Comparison of ENCODE assay signal across 8 cellular contexts in genomic region chr7:5494683-5495561, GRCh38. TPM values are rescaled to one million over a fixed set of nuclear protein-coding genes. Genes with fewer than 3 reads are reported as not detected.
DNase-seq lines count a peak whose midpoint lies in the region; ATAC-seq and TF ChIP-seq lines count a peak whose summit lies in the region.

No MANE protein-coding gene starts in this region.

- no peak overlapping the region for H3K27ac Mint-ChIP-seq in activated T-cell treated with anti-CD3 and anti-CD28 coated beads, Interleukin-2, amount 50 U/mL, for 24 hours
- H3K27ac Mint-ChIP-seq in naive thymus-derived CD4-positive, alpha-beta T cell, result peak overlapping the region in 6 of 9 donors; percentile 8 to 65 (median 47)
- peak overlapping the region; percentile 37 for H3K27ac Mint-ChIP-seq in stimulated activated naive B cell treated with anti-CD40 and anti-IgM and Interleukin-4, amounts not matched to agents 10 μg/mL and 1 μg/mL and 100 μg/mL, for 72 hours

- H3K4me3 ChIP-seq in BE2C (ENCODE audit: low read depth, low read length), result no peak overlapping the region
- H3K4me3 ChIP-seq in PC-9, result peak overlapping the region; percentile 22; the same call in 1 of the 2 replicates
- peak overlapping the region; percentile 4 for H3K4me3 ChIP-seq in naive thymus-derived CD4-positive, alpha-beta T cell (ENCODE audit: low read length)

- H3K79me2 ChIP-seq in PC-9 (ENCODE audit: low read depth), result peaks cover 11% of the 10 kb centered on the region; the same call in 1 of the 2 replicates

- H3K27me3 Mint-ChIP-seq in activated T-cell treated with anti-CD3 and anti-CD28 coated beads, Interleukin-2, amount 50 U/mL, for 24 hours, result no peaks in the 10 kb centered on the region
- H3K27me3 Mint-ChIP-seq in naive thymus-derived CD4-positive, alpha-beta T cell, result no peaks in the 10 kb centered on the region
- H3K27me3 Mint-ChIP-seq in stimulated activated naive B cell treated with anti-CD40 and anti-IgM and Interleukin-4, amounts not matched to agents 10 μg/mL and 1 μg/mL and 100 μg/mL, for 72 hours, result no peaks in the 10 kb centered on the region

- H3K27me3 ChIP-seq in BE2C (no peaks in the 10 kb centered on the region), PC-9 (ENCODE audit: insufficient read depth, low read depth) (no peaks in the 10 kb centered on the region)
- H3K27me3 ChIP-seq in naive thymus-derived CD4-positive, alpha-beta T cell (ENCODE audit: control insufficient read depth in 2 of 2, insufficient read depth in 2 of 2, low read length in 2 of 2), result no peaks in the 10 kb centered on the region

- H3K4me3 Mint-ChIP-seq in activated T-cell treated with anti-CD3 and anti-CD28 coated beads, Interleukin-2, amount 50 U/mL, for 24 hours, result peak overlapping the region; percentile 38
- H3K4me3 Mint-ChIP-seq in naive thymus-derived CD4-positive, alpha-beta T cell, result peak overlapping the region; percentile 14 to 67 (median 58)
- H3K4me3 Mint-ChIP-seq in stimulated activated naive B cell treated with anti-CD40 and anti-IgM and Interleukin-4, amounts not matched to agents 10 μg/mL and 1 μg/mL and 100 μg/mL, for 72 hours, result peak overlapping the region; percentile 64 to 69

- no peaks in the 10 kb centered on the region for H3K9me3 Mint-ChIP-seq in activated T-cell treated with anti-CD3 and anti-CD28 coated beads, Interleukin-2, amount 50 U/mL, for 24 hours
- H3K9me3 Mint-ChIP-seq in naive thymus-derived CD4-positive, alpha-beta T cell, result no peaks in the 10 kb centered on the region
- no peaks in the 10 kb centered on the region for H3K9me3 Mint-ChIP-seq in stimulated activated naive B cell treated with anti-CD40 and anti-IgM and Interleukin-4, amounts not matched to agents 10 μg/mL and 1 μg/mL and 100 μg/mL, for 72 hours

- H3F3A ChIP-seq in PC-9 (ENCODE audit: insufficient read depth, low read depth), result peaks cover 52% of the 10 kb centered on the region

- peaks cover 15% of the 10 kb centered on the region for H3K36me3 ChIP-seq in BE2C
- H3K36me3 ChIP-seq in PC-9 (ENCODE audit: low read depth), result peaks cover 9% of the 10 kb centered on the region; the same call in 1 of the 2 replicates
- peaks cover 0 to 5% (median 0%) of the 10 kb centered on the region in 3 experiments for H3K36me3 ChIP-seq in naive thymus-derived CD4-positive, alpha-beta T cell (ENCODE audit: control insufficient read depth in 2 of 3, insufficient read depth in 3 of 3, low read length in 3 of 3)

- H3K9me3 ChIP-seq in BE2C (no peaks in the 10 kb centered on the region), PC-9 (ENCODE audit: insufficient read depth, low read depth) (no peaks in the 10 kb centered on the region)
- H3K9me3 ChIP-seq in naive thymus-derived CD4-positive, alpha-beta T cell (ENCODE audit: control insufficient read depth in 2 of 3, low read length in 3 of 3), result no peaks in the 10 kb centered on the region

- no TSS peak for BruUV-seq in PC-9 (replicated peaks; lab: Mats Ljungman, UMichigan)

- H3K27ac ChIP-seq in PC-9, result peak overlapping the region; percentile 63
- H3K27ac ChIP-seq in naive thymus-derived CD4-positive, alpha-beta T cell (ENCODE audit: low read depth, low read length), result no peak overlapping the region

- H3K4me1 ChIP-seq in BE2C (peaks cover 20% of the 10 kb centered on the region), PC-9 (replicated peaks; ENCODE audit: insufficient read depth) (peaks cover 19% of the 10 kb centered on the region)
- peaks cover 4 to 22% of the 10 kb centered on the region in 2 donors for H3K4me1 ChIP-seq in naive thymus-derived CD4-positive, alpha-beta T cell (ENCODE audit: control insufficient read depth in 2 of 2, insufficient read depth in 2 of 2, low read length in 2 of 2)

- peaks cover 32% of the 10 kb centered on the region for H3K4me1 Mint-ChIP-seq in activated T-cell treated with anti-CD3 and anti-CD28 coated beads, Interleukin-2, amount 50 U/mL, for 24 hours (ENCODE audit: low read depth)
- H3K4me1 Mint-ChIP-seq in naive thymus-derived CD4-positive, alpha-beta T cell, result peaks cover 16 to 37% (median 22%) of the 10 kb centered on the region in 7 donors
- H3K4me1 Mint-ChIP-seq in stimulated activated naive B cell treated with anti-CD40 and anti-IgM and Interleukin-4, amounts not matched to agents 10 μg/mL and 1 μg/mL and 100 μg/mL, for 72 hours, result peaks cover 36 to 46% of the 10 kb centered on the region in 2 donors

- POLR2A ChIA-PET in PC-9 (lab: Charles Lee; ENCODE audit: unreplicated experiment), result interaction anchor here (0.6 to 1.0 kb wide), 3 partner anchors 41 to 172 kb away, joined by 3 to 8 read pairs (median 4); no protein-coding TSS in a partner anchor
- POLR2A ChIA-PET in naive thymus-derived CD4-positive, alpha-beta T cell (lab: Charles Lee), result interaction anchor here (0.8 to 2.4 kb wide), 11 partner anchors 30 to 204 kb away, joined by 3 to 17 read pairs (median 3); no protein-coding TSS in a partner anchor

- ATAC-seq in GM19328 (IDR thresholded peaks at IDR 0.05; ENCODE audit: unreplicated experiment), result peak; percentile 66
- peak; percentile 84 for ATAC-seq in esophagus mucosa
- ATAC-seq in naive thymus-derived CD4-positive, alpha-beta T cell, result peak; percentile 94
- peak; percentile 85 to 88 for ATAC-seq in stimulated activated naive B cell treated with anti-CD40 and anti-IgM and Interleukin-4, amounts not matched to agents 10 μg/mL and 1 μg/mL and 100 μg/mL, for 72 hours (replicated peaks)

- H3K4me2 ChIP-seq in PC-9, result peak overlapping the region; percentile 73

- peak; percentile 92 for TF ChIP-seq CTCF in BE2C (IDR thresholded peaks at IDR 0.05; ENCODE audit: low read depth, low read length)
- peak; percentile 98 for TF ChIP-seq CTCF in PC-9 (conservative IDR thresholded peaks at IDR 0.05)

- intact Hi-C loops in PC-9 (cut with micrococcal nuclease; ENCODE audit: unreplicated experiment), result loop anchor here (1.0 kb wide), 5 partner anchors 31 to 209 kb away; no protein-coding TSS in a partner anchor
- intact Hi-C loops in naive thymus-derived CD4-positive, alpha-beta T cell (cut with micrococcal nuclease), result loop anchor here (1.0 to 5.0 kb wide), 6 partner anchors 64 to 332 kb away; no protein-coding TSS in a partner anchor

- CTCF ChIA-PET in PC-9 (lab: Charles Lee), result interaction anchor here (0.6 to 2.3 kb wide), 13 partner anchors 15 to 611 kb away, joined by 3 to 20 read pairs (median 6); no protein-coding TSS in a partner anchor
- CTCF ChIA-PET in naive thymus-derived CD4-positive, alpha-beta T cell (lab: Charles Lee), result interaction anchor here (0.6 to 3.5 kb wide), 23 partner anchors 9 to 942 kb away, joined by 3 to 49 read pairs (median 4); no protein-coding TSS in a partner anchor

- peaks cover 38% of the 10 kb centered on the region for H3K36me3 Mint-ChIP-seq in activated T-cell treated with anti-CD3 and anti-CD28 coated beads, Interleukin-2, amount 50 U/mL, for 24 hours (ENCODE audit: low read depth)
- peaks cover 0 to 13% (median 0%) of the 10 kb centered on the region in 5 donors for H3K36me3 Mint-ChIP-seq in naive thymus-derived CD4-positive, alpha-beta T cell
- H3K36me3 Mint-ChIP-seq in stimulated activated naive B cell treated with anti-CD40 and anti-IgM and Interleukin-4, amounts not matched to agents 10 μg/mL and 1 μg/mL and 100 μg/mL, for 72 hours, result peaks cover 23 to 38% of the 10 kb centered on the region in 2 donors

- no peaks in the 10 kb centered on the region for H3K9me2 ChIP-seq in PC-9 (ENCODE audit: insufficient read depth)

- H4K20me1 ChIP-seq in PC-9 (ENCODE audit: insufficient read depth), result peaks cover 35% of the 10 kb centered on the region

- no peak overlapping the region for H2AFZ ChIP-seq in PC-9

- DNase-seq in BE2C (peak; percentile 85), HuH-7 (ENCODE audit: low spot score) (peak; percentile 98), PC-9 (peak; percentile 84 to 95)
- peak; percentile 86 for DNase-seq in activated T-cell treated with anti-CD3 and anti-CD28 coated beads, Interleukin-2, amount 50 U/mL, for 24 hours
- DNase-seq in naive thymus-derived CD4-positive, alpha-beta T cell, result peak; percentile 64 to 82 (median 78)
- DNase-seq in stimulated activated naive B cell treated with anti-CD40 and anti-IgM and Interleukin-4, amounts not matched to agents 10 μg/mL and 1 μg/mL and 100 μg/mL, for 72 hours, result peak; percentile 70

RNA-seq across cellular contexts. Expression of gene FBXL18, which starts 18.7 kb away (rescaled TPM):
- 10.6 TPM for polyA plus RNA-seq in BE2C (2012; ENCODE audit: insufficient read depth, insufficient read length, low read depth)
- total RNA-seq in PC-9 (2021) (29.1 and 39.0 TPM in 2 replicates), esophagus mucosa (9.4 TPM)
- 10 to 100 TPM in 2 of 5 experiments, 1 to 10 TPM in 3; 7.3 to 13.7 (median 9.7) TPM for total RNA-seq in naive thymus-derived CD4-positive, alpha-beta T cell
- 1 to 10 TPM; 1.6 to 2.0 TPM for polyA plus RNA-seq in naive thymus-derived CD4-positive, alpha-beta T cell

RNA-seq across cellular contexts. Expression of gene ACTB, which starts 35.5 kb away (rescaled TPM):
- 7,387 TPM for polyA plus RNA-seq in BE2C (2012; ENCODE audit: insufficient read depth, insufficient read length, low read depth)
- total RNA-seq in PC-9 (2021) (5,595 and 6,962 TPM in 2 replicates), esophagus mucosa (3,468 TPM)
- total RNA-seq in naive thymus-derived CD4-positive, alpha-beta T cell, result over 10,000 TPM in 1 of 5 experiments, 1,000 to 10,000 TPM in 4; 2,405 to 12,292 (median 2,801) TPM
- polyA plus RNA-seq in naive thymus-derived CD4-positive, alpha-beta T cell, result over 10,000 TPM; 11,269 to 12,728 TPM
